ENCODE assay signal across 25 cellular contexts in the genomic region with DNA sequence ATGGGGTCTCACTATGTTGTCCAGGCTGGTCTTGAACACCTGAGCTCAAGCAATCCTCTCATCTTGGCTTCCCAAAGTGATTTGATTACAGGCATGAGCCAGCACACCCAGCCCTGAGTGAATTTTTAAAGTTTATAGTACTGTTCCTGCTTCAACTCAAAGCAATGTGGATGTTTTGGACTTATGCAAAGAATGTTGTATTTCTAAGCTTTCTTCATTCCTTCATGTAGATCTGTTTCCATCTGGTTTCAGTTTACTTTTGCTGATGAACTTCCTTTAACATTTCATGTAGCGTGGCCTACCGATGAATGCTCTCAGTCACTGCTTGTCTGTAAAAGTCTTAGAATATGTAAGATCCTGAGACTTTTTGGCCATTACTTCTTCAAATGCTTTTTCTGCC. TPM values are rescaled to one million over a fixed set of nuclear protein-coding genes. Genes with fewer than 3 reads are reported as not detected.
DNase-seq lines count a peak whose midpoint lies in the region; TF ChIP-seq lines count a peak whose summit lies in the region.
"Had no signal": no experiment of that assay in that cellular context is flagged by ENCODE, and none has a peak within 500 bp of the region (broad histone marks: within the 10 kb centered on the region; RNA-seq: fewer than 3 reads in every experiment).

No MANE protein-coding gene starts in this region.

- H3K36me3 ChIP-seq in BJ (ENCODE audit: control insufficient read depth, insufficient read depth, low read length) = no peaks in the 10 kb centered on the region
- H3K36me3 ChIP-seq: esophagus muscularis mucosa, left lung, ovary had no signal

- DNase-seq in BJ (ENCODE audit: low read depth) (peak; percentile 37), MV-4-11 (lab: John Stamatoyannopoulos, UW) (peak; percentile 13), fibroblast of mammary gland (ENCODE audit: low read depth) (peak; percentile 25), renal cortical epithelial cell (ENCODE audit: low read depth) (peak; percentile 9), SW480 (ENCODE audit: low spot score) (no peak), LoVo (ENCODE audit: low spot score) (no peak), HuH-7 (ENCODE audit: low spot score) (no peak)
- DNase-seq: activated CD4-positive, alpha-beta T cell treated with anti-CD3 and anti-CD28 coated beads, Interleukin-2, amount 50 U/mL, for 48 hours; activated naive CD8-positive, alpha-beta T cell treated with anti-CD3 and anti-CD28 coated beads, Interleukin-2, amount 50 U/mL, for 24 hours; activated T-cell treated with anti-CD3 and anti-CD28 coated beads, Interleukin-2, amount 50 U/mL, for 72 hours; Calu3; central memory CD4-positive, alpha-beta T cell; DMS79 treated with DMSO at 0.1 percent for 48 hours; glutamatergic neuron; left lung; NCI-H1092 treated with DMSO at 0.1 percent for 48 hours; NCI-H187; NCI-H524 treated with DMSO at 0.1 percent for 48 hours; ovary; retina; stimulated activated naive CD4-positive, alpha-beta T cell had no signal

- TF ChIP-seq CTCF in BJ (IDR thresholded peaks at IDR 0.05; ENCODE audit: insufficient read depth, low read depth, low read length) (no peak), fibroblast of mammary gland (conservative IDR thresholded peaks at IDR 0.05; ENCODE audit: control insufficient read depth, insufficient read depth, low read depth, low read length) (no peak)

- no peaks in the 10 kb centered on the region for H3K27me3 ChIP-seq in BJ (ENCODE audit: control insufficient read depth, insufficient read depth, low read length)
- H3K27me3 ChIP-seq: esophagus muscularis mucosa, left lung, ovary had no signal

- H3K4me3 ChIP-seq in BJ (ENCODE audit: low read depth, low read length) (no peak overlapping the region), fibroblast of mammary gland (ENCODE audit: control insufficient read depth, low read depth, low read length) (no peak overlapping the region)
- H3K4me3 ChIP-seq: esophagus muscularis mucosa, GM23338, left lung, ovary had no signal

- CTCF ChIA-PET in BJ (lab: Yijun Ruan, JAX) = no interaction called here

- POLR2A ChIA-PET in BJ (lab: Charles Lee) = no interaction called here

RNA-seq across cellular contexts. Expression of a gene that starts 23.2 kb away (rescaled TPM):
- not detected in 2 replicates for polyA plus RNA-seq in BJ (2011; rRNA removed)
- polyA minus RNA-seq in BJ (2011; rRNA and poly(A)+ RNA removed) = 0.05 TPM in 1 of 2 replicates, not detected in the other
- 0.15 TPM in 1 of 2 replicates, not detected in the other for total RNA-seq in renal cortical epithelial cell
- total RNA-seq: activated T-cell treated with anti-CD3 and anti-CD28 coated beads, Interleukin-2, amount 50 U/mL, for 72 hours; esophagus muscularis mucosa; skeletal muscle tissue; T-helper 2 cell treated with Interferon-gamma antibody and Interleukin-4, amounts not matched to agents 100 ng/mL and 5 ng/mL, for 36 hours had no signal

Comparison
In these comparisons a context has a peak if more than half of its experiments do, and no peak if none do; other contexts are left out.
1. DNase-seq: peak in BJ (single experiment), MV-4-11 (single experiment), fibroblast of mammary gland (single experiment) and renal cortical epithelial cell (single experiment); none in SW480 (single experiment), LoVo (single experiment) and HuH-7 (single experiment).